ENCODE assay signal across 10 cellular contexts in genomic region chr20:17896771-17897369, GRCh38.
DNase-seq lines count a peak whose midpoint lies in the region; ATAC-seq and TF ChIP-seq lines count a peak whose summit lies in the region.
"Had no signal": no experiment of that assay in that cellular context is flagged by ENCODE, and none has a peak within 500 bp of the region (broad histone marks: within the 10 kb centered on the region; RNA-seq: fewer than 3 reads in every experiment).

No MANE protein-coding gene starts in this region.

- DNase-seq in Panc1 (ENCODE audit: low read depth, low spot score), result peak; percentile 13
- peak; percentile 42 for DNase-seq in mesenchymal stem cell
- DNase-seq in G401 (ENCODE audit: low spot score), result no peak
- DNase-seq in amygdala (lab: John Stamatoyannopoulos, UW), result no peak
- no peak for DNase-seq in NCI-H524 (lab: John Stamatoyannopoulos, UW)
- DNase-seq: NCI-H2171 treated with DMSO at 0.1 percent for 48 hours had no signal

- no peak overlapping the region for H4K91ac ChIP-seq in mesenchymal stem cell (ENCODE audit: low read length)

- peaks cover 0 to 12% (median 8%) of the 10 kb centered on the region in 11 experiments; a peak in 15 of 22 replicates for H3K9me3 ChIP-seq in BLaER1 treated with 17β-estradiol and CSF1 and Interleukin-3, amounts not matched to agents 10 nM and 100 nM (replicated peaks in 1 of 11)
- H3K9me3 ChIP-seq in Panc1 (ENCODE audit: control insufficient read depth, insufficient read depth, low read depth, low read length) (no peaks in the 10 kb centered on the region), mesenchymal stem cell (ENCODE audit: control insufficient read depth, low read length) (no peaks in the 10 kb centered on the region)

- peak overlapping the region; percentile 68 to 88 (median 82); a peak in 20 of 22 replicates for H3K4me2 ChIP-seq in BLaER1 treated with 17β-estradiol and CSF1 and Interleukin-3, amounts not matched to agents 10 nM and 100 nM
- no peak overlapping the region for H3K4me2 ChIP-seq in mesenchymal stem cell (ENCODE audit: low read length, poor library complexity, severe bottlenecking)

- TF ChIP-seq CTCF in Panc1 (IDR thresholded peaks at IDR 0.05), result no peak

- no peak overlapping the region for H2AK5ac ChIP-seq in mesenchymal stem cell (ENCODE audit: low read length, severe bottlenecking)

- peaks cover 49 to 80% (median 57%) of the 10 kb centered on the region in 10 experiments for H3K4me1 ChIP-seq in BLaER1 treated with 17β-estradiol and CSF1 and Interleukin-3, amounts not matched to agents 10 nM and 100 nM
- H3K4me1 ChIP-seq in Panc1 (ENCODE audit: control insufficient read depth, insufficient read depth, low read length) (no peaks in the 10 kb centered on the region), mesenchymal stem cell (ENCODE audit: control insufficient read depth, insufficient read depth, low read depth, low read length) (peaks cover 7% of the 10 kb centered on the region)

- in situ Hi-C loops in Panc1 (cut with HindIII; ENCODE audit: low pct_unique_long_range_greater_than_20kb, low sequenced_read_pairs) (no loop called here), G401 (cut with HindIII; ENCODE audit: low sequenced_read_pairs) (no loop called here)

- peak; percentile 41 for ATAC-seq in GM21423 (IDR thresholded peaks at IDR 0.05; ENCODE audit: unreplicated experiment)
- ATAC-seq in Panc1, result peak; percentile 61; the same call in 1 of the 2 replicates
- ATAC-seq in GM18505 (IDR thresholded peaks at IDR 0.05; ENCODE audit: unreplicated experiment), result no peak

- H2BK120ac ChIP-seq in mesenchymal stem cell (ENCODE audit: low read depth, low read length), result no peak overlapping the region

- no peak overlapping the region for H3K4ac ChIP-seq in mesenchymal stem cell (ENCODE audit: low read depth in 1 of 2, low read length in 2 of 2)

- H3K14ac ChIP-seq in mesenchymal stem cell (ENCODE audit: low read length in 2 of 2), result no peak overlapping the region

- no peak overlapping the region for H2BK12ac ChIP-seq in mesenchymal stem cell (ENCODE audit: low read length in 2 of 2)

- CTCF ChIA-PET in Panc1 (lab: Charles Lee), result no interaction called here

- H3K79me1 ChIP-seq in mesenchymal stem cell (replicated peaks; ENCODE audit: low read length, poor library complexity, severe bottlenecking), result no peaks in the 10 kb centered on the region

- TF ChIP-seq POLR2A in GM18505 (IDR thresholded peaks at IDR 0.05; ENCODE audit: borderline replicate concordance, extremely low read depth, insufficient read depth, insufficient read length), result no peak

- no peak overlapping the region for H3K23ac ChIP-seq in mesenchymal stem cell (ENCODE audit: low read length in 2 of 2)

- intact Hi-C loops in Panc1 (cut with micrococcal nuclease; ENCODE audit: unreplicated experiment), result loop anchor here (5.0 kb wide), 2 partner anchors 215 to 390 kb away; partner anchors contain the start of gene RRBP1

- H2AFZ ChIP-seq in mesenchymal stem cell (ENCODE audit: low read depth, low read length), result no peak overlapping the region

- H2BK15ac ChIP-seq in mesenchymal stem cell (ENCODE audit: low read depth, poor library complexity, severe bottlenecking), result no peak overlapping the region

- H3K18ac ChIP-seq in mesenchymal stem cell (ENCODE audit: low read depth in 1 of 2, low read length in 2 of 2), result no peak overlapping the region

- H3K4me3 ChIP-seq in BLaER1 treated with 17β-estradiol and CSF1 and Interleukin-3, amounts not matched to agents 10 nM and 100 nM, result no peak overlapping the region
- H3K4me3 ChIP-seq in Panc1 (ENCODE audit: low read depth in 2 of 2, low read length in 2 of 2) (no peak overlapping the region), mesenchymal stem cell (ENCODE audit: insufficient read depth in 1 of 2, low read depth in 1 of 2, low read length in 2 of 2) (peak overlapping the region in 1 of 2 experiments; percentile 74)

- no peaks in the 10 kb centered on the region; a peak in 1 of 22 replicates for H4K20me1 ChIP-seq in BLaER1 treated with 17β-estradiol and CSF1 and Interleukin-3, amounts not matched to agents 10 nM and 100 nM

- 61% methylated on average over 3 of the region's 3 CpGs for WGBS in mesenchymal stem cell

- no TSS peak for BruUV-seq in Panc1 (replicated peaks; lab: Mats Ljungman, UMichigan)

- no peak overlapping the region for H4K8ac ChIP-seq in mesenchymal stem cell (ENCODE audit: low read length)

- peaks cover 0 to 9% (median 0%) of the 10 kb centered on the region in 11 experiments; a peak in 2 of 22 replicates for H3K27me3 ChIP-seq in BLaER1 treated with 17β-estradiol and CSF1 and Interleukin-3, amounts not matched to agents 10 nM and 100 nM
- no peaks in the 10 kb centered on the region for H3K27me3 ChIP-seq in Panc1 (ENCODE audit: control insufficient read depth, insufficient read depth, low read length)
- no peaks in the 10 kb centered on the region for H3K27me3 ChIP-seq in mesenchymal stem cell (ENCODE audit: control insufficient read depth in 1 of 2, insufficient read depth in 1 of 2, low read length in 2 of 2)

- H3K9ac ChIP-seq in BLaER1 treated with 17β-estradiol and CSF1 and Interleukin-3, amounts not matched to agents 10 nM and 100 nM, result peak overlapping the region in 2 of 11 experiments; percentile 17 to 50; a peak in 3 of 22 replicates
- peak overlapping the region; percentile 88 for H3K9ac ChIP-seq in mesenchymal stem cell (ENCODE audit: low read length)

- no peaks in the 10 kb centered on the region for H3K36me3 ChIP-seq in BLaER1 treated with 17β-estradiol and CSF1 and Interleukin-3, amounts not matched to agents 10 nM and 100 nM
- H3K36me3 ChIP-seq in Panc1 (ENCODE audit: control insufficient read depth, insufficient read depth, low read length) (no peaks in the 10 kb centered on the region), mesenchymal stem cell (ENCODE audit: control insufficient read depth in 1 of 2, insufficient read depth in 2 of 2, low read depth in 1 of 2, low read length in 2 of 2) (no peaks in the 10 kb centered on the region)

- H2BK5ac ChIP-seq in mesenchymal stem cell (ENCODE audit: low read depth, low read length, poor library complexity, severe bottlenecking), result no peak overlapping the region

- peak overlapping the region in 1 of 11 experiments; percentile 41; a peak in 1 of 22 replicates for H3K27ac ChIP-seq in BLaER1 treated with 17β-estradiol and CSF1 and Interleukin-3, amounts not matched to agents 10 nM and 100 nM
- H3K27ac ChIP-seq in Panc1 (ENCODE audit: low read length), result no peak overlapping the region
- no peak overlapping the region for H3K27ac ChIP-seq in mesenchymal stem cell (ENCODE audit: low read length, poor library complexity, severe bottlenecking)
- H3K27ac ChIP-seq: HL-60 had no signal

- POLR2A ChIA-PET in Panc1 (lab: Charles Lee), result no interaction called here

Comparison
In these comparisons a context has a peak if more than half of its experiments do, and no peak if none do; other contexts are left out.
1. DNase-seq: peak in Panc1 (single experiment) and mesenchymal stem cell (single experiment); none in G401 (single experiment), amygdala (0 of 56) and NCI-H524 (0 of 2).